26 cellular contexts compared by ENCODE assay signal in the genomic region with DNA sequence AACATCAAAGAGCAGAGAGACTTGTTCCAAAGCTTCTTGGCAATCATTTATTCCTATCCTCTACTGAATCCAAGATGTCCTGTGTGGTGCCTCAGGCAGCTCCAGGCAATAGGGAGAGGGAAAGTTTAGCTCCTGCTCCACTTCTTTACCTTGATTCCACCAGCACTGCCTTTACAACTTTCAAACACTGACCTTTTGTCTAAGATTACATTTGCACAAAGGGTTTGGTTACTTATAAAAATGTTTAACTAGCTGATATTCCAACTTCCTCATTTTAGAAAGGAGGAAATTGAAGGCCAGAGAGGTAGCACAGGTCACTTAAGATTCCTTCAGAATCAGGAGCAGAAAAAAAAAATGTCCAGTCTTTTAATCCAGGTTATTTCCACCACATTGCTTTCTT.
DNase-seq lines count a peak whose midpoint lies in the region; ATAC-seq, FAIRE-seq and TF ChIP-seq lines count a peak whose summit lies in the region.
"Had no signal": no experiment of that assay in that cellular context is flagged by ENCODE, and none has a peak within 500 bp of the region (broad histone marks: within the 10 kb centered on the region; RNA-seq: fewer than 3 reads in every experiment).

No MANE protein-coding gene starts in this region.

- no peak overlapping the region for H3K9ac ChIP-seq in PC-3 (ENCODE audit: low read length)

- no peak overlapping the region for H2AFZ ChIP-seq in PC-3 (ENCODE audit: low read length)

- H3K9me3 ChIP-seq in PC-3 (ENCODE audit: low read length) = no peaks in the 10 kb centered on the region
- H3K9me3 ChIP-seq: adrenal gland, breast epithelium, left lung, sigmoid colon had no signal

- no peak for TF ChIP-seq CTCF in 22Rv1 (IDR thresholded peaks at IDR 0.05)
- no peak for TF ChIP-seq CTCF in PC-3 (conservative IDR thresholded peaks at IDR 0.05; ENCODE audit: low read depth, low read length)

- H3K79me2 ChIP-seq in PC-3 (ENCODE audit: low read length) = no peaks in the 10 kb centered on the region

- intact Hi-C loops in PC-3 (cut with micrococcal nuclease) (loop anchor here (2.0 to 10.0 kb wide), 2 partner anchors 22 to 568 kb away; no protein-coding TSS in a partner anchor), left colon (cut with DNase I, micrococcal nuclease) (no loop called here), cardiac septum (cut with DNase I) (no loop called here)

- H4K20me1 ChIP-seq in PC-3 (ENCODE audit: low read length) = no peaks in the 10 kb centered on the region

- FAIRE-seq in GM18507 (lab: Jason Lieb, UNC) = peak; percentile 51
- FAIRE-seq: G401.6 had no signal

- CTCF ChIA-PET in PC-3 (lab: Charles Lee) = interaction anchor here (0.5 kb wide), 1 partner anchor 132 kb away, joined by 10 read pairs; no protein-coding TSS in a partner anchor

- H3K4me2 ChIP-seq in PC-3 (ENCODE audit: low read length) = no peak overlapping the region

- H3K4me1 ChIP-seq in PC-3 (ENCODE audit: insufficient read depth, low read length) = peaks cover 3% of the 10 kb centered on the region; the same call in 1 of the 2 replicates
- H3K4me1 ChIP-seq: breast epithelium, sigmoid colon had no signal

- DNase-seq in GM18507 (ENCODE audit: extremely low spot score, insufficient read length, low read depth) (no peak), PC-3 (peak; percentile 15), left colon (peak in 1 of 2 donors; percentile 41), GOT3 (lab: John Stamatoyannopoulos, UW) (no peak), cardiac septum (ENCODE audit: low spot score) (no peak), AG08395 (ENCODE audit: low spot score) (no peak)
- DNase-seq: ACHN; activated CD4-positive, alpha-beta T cell treated with anti-CD3 and anti-CD28 coated beads for 1 hour; activated naive CD4-positive, alpha-beta T cell; activated T-cell treated with anti-CD3 and anti-CD28 coated beads, Interleukin-2, amount 50 U/mL, for 24 hours; adrenal gland; DMS 273 treated with DMSO at 0.1 percent for 48 hours; left lung; NCI-H146; NCI-H2171; NCI-H524; NK-92 treated with Interleukin-12 subunit alpha and Interleukin-12 subunit beta, amount 100 ng/mL, for 24 hours; sigmoid colon; substantia nigra; T1000 had no signal

- H3K27me3 ChIP-seq in PC-3 (ENCODE audit: low read length) = no peaks in the 10 kb centered on the region
- H3K27me3 ChIP-seq: adrenal gland, breast epithelium, left lung, sigmoid colon had no signal

- BruUV-seq in PC-3 (replicated peaks; lab: Mats Ljungman, UMichigan) = no TSS peak

- no peaks in the 10 kb centered on the region for H3F3A ChIP-seq in PC-3 (ENCODE audit: low read length, unreplicated experiment)

- no peaks in the 10 kb centered on the region for H3K36me3 ChIP-seq in PC-3 (ENCODE audit: low read depth, low read length)
- H3K36me3 ChIP-seq: adrenal gland, breast epithelium, left lung, sigmoid colon had no signal

- H3K9me2 ChIP-seq in PC-3 (replicated peaks; ENCODE audit: low read length) = no peaks in the 10 kb centered on the region

- ATAC-seq in PC-3 (peak; percentile 88), left colon (peak; percentile 92), GM21786 (IDR thresholded peaks at IDR 0.05; ENCODE audit: unreplicated experiment) (no peak)
- ATAC-seq: left lung; natural killer cell treated with Interleukin-12 subunit alpha and Interleukin-12 subunit beta and Interleukin-15 and Interleukin-18, amount 100 ng/mL, for 72 hours had no signal

- H3K4me3 ChIP-seq in PC-3 (ENCODE audit: low read length) = no peak overlapping the region
- H3K4me3 ChIP-seq: adrenal gland, breast epithelium, left lung, sigmoid colon had no signal

- H3K27ac ChIP-seq in 22Rv1 = peak overlapping the region; percentile 79
- H3K27ac ChIP-seq in PC-3 (ENCODE audit: low read length) = no peak overlapping the region
- H3K27ac ChIP-seq: adrenal gland, breast epithelium, left lung, RWPE1, sigmoid colon had no signal

- POLR2A ChIA-PET in PC-3 (lab: Charles Lee; ENCODE audit: unreplicated experiment) = interaction anchor here (0.6 kb wide), 1 partner anchor 444 kb away, joined by 8 read pairs; no protein-coding TSS in a partner anchor
